Comparison of ENCODE assay signal across 1 cellular context in the genomic region with DNA sequence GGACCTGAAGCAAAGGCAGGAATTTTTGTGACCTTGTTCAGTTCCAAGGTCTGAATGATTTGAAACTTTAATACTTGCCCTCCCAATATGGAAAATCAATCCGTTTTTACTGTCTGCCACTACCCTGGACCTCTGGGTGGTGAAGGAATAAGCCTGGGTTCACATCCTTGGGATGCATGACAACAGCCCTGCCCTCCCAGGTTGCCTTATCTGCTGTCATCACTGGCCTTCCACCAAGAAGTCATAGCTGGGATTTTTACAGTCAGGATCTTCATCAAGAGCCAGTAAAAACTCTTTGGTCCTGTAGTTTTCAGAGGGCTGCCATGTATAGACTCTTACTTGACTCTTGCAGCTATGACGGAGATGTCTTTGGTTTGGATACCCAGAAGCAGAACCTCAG.
TF ChIP-seq lines count a peak whose summit lies in the region.

No MANE protein-coding gene starts in this region.

TF ChIP-seq in HepG2, 621 proteins besides CTCF, POLR2A, EP300 and RAD21 (continued from another document):
- TF ChIP-seq, protein P1, sequence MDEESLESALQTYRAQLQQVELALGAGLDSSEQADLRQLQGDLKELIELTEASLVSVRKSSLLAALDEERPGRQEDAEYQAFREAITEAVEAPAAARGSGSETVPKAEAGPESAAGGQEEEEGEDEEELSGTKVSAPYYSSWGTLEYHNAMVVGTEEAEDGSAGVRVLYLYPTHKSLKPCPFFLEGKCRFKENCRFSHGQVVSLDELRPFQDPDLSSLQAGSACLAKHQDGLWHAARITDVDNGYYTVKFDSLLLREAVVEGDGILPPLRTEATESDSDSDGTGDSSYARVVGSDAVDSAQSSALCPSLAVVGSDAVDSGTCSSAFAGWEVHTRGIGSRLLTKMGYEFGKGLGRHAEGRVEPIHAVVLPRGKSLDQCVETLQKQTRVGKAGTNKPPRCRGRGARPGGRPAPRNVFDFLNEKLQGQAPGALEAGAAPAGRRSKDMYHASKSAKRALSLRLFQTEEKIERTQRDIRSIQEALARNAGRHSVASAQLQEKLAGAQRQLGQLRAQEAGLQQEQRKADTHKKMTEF (CRISPR knock-in tag; IDR thresholded peaks at IDR 0.05): no peak
- TF ChIP-seq NONO (IDR thresholded peaks at IDR 0.05) (no peak), NONO (CRISPR knock-in tag; conservative IDR thresholded peaks at IDR 0.05) (0 out of 2 replicates have a peak, but pooled peaks have one; percentile 9), ATAD3A (CRISPR knock-in tag; IDR thresholded peaks at IDR 0.05) (no peak), ZNF614 (CRISPR knock-in tag; IDR thresholded peaks at IDR 0.05; ENCODE audit: borderline replicate concordance) (0 out of 2 replicates have a peak, but pooled peaks have one; percentile 5), ZNF766 (CRISPR knock-in tag; IDR thresholded peaks at IDR 0.05; ENCODE audit: borderline replicate concordance) (0 out of 2 replicates have a peak, but pooled peaks have one; percentile 49), ZNF235 (CRISPR knock-in tag; IDR thresholded peaks at IDR 0.05; ENCODE audit: borderline replicate concordance) (no peak), PHF8 (CRISPR knock-in tag; IDR thresholded peaks at IDR 0.05) (0 out of 2 replicates have a peak, but pooled peaks have one; percentile 15), RFXAP (CRISPR knock-in tag; IDR thresholded peaks at IDR 0.05; ENCODE audit: borderline replicate concordance) (0 out of 2 replicates have a peak, but pooled peaks have one; percentile 48), RXRB (CRISPR knock-in tag; IDR thresholded peaks at IDR 0.05; ENCODE audit: borderline replicate concordance) (no peak), MED1 (CRISPR knock-in tag; IDR thresholded peaks at IDR 0.05) (peak; percentile 6; the same call in 1 of the 2 replicates), ZFY (CRISPR knock-in tag; IDR thresholded peaks at IDR 0.05) (0 out of 2 replicates have a peak, but pooled peaks have one; percentile 27), TCF7 (IDR thresholded peaks at IDR 0.05; ENCODE audit: low read depth) (no peak), ZNF264 (CRISPR knock-in tag; IDR thresholded peaks at IDR 0.05) (0 out of 2 replicates have a peak, but pooled peaks have one; percentile 47), ZNF75D (CRISPR knock-in tag; IDR thresholded peaks at IDR 0.05; ENCODE audit: borderline replicate concordance) (no peak)
- TF ChIP-seq, protein P2, sequence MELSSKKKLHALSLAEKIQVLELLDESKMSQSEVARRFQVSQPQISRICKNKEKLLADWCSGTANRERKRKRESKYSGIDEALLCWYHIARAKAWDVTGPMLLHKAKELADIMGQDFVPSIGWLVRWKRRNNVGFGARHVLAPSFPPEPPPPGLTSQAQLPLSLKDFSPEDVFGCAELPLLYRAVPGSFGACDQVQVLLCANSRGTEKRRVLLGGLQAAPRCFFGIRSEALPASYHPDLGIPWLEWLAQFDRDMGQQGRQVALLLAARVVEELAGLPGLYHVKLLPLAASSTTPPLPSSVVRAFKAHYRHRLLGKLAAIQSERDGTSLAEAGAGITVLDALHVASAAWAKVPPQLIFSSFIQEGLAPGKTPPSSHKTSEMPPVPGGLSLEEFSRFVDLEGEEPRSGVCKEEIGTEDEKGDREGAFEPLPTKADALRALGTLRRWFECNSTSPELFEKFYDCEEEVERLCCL (CRISPR knock-in tag; IDR thresholded peaks at IDR 0.05; ENCODE audit: borderline replicate concordance): no peak
- TF ChIP-seq, protein P3, sequence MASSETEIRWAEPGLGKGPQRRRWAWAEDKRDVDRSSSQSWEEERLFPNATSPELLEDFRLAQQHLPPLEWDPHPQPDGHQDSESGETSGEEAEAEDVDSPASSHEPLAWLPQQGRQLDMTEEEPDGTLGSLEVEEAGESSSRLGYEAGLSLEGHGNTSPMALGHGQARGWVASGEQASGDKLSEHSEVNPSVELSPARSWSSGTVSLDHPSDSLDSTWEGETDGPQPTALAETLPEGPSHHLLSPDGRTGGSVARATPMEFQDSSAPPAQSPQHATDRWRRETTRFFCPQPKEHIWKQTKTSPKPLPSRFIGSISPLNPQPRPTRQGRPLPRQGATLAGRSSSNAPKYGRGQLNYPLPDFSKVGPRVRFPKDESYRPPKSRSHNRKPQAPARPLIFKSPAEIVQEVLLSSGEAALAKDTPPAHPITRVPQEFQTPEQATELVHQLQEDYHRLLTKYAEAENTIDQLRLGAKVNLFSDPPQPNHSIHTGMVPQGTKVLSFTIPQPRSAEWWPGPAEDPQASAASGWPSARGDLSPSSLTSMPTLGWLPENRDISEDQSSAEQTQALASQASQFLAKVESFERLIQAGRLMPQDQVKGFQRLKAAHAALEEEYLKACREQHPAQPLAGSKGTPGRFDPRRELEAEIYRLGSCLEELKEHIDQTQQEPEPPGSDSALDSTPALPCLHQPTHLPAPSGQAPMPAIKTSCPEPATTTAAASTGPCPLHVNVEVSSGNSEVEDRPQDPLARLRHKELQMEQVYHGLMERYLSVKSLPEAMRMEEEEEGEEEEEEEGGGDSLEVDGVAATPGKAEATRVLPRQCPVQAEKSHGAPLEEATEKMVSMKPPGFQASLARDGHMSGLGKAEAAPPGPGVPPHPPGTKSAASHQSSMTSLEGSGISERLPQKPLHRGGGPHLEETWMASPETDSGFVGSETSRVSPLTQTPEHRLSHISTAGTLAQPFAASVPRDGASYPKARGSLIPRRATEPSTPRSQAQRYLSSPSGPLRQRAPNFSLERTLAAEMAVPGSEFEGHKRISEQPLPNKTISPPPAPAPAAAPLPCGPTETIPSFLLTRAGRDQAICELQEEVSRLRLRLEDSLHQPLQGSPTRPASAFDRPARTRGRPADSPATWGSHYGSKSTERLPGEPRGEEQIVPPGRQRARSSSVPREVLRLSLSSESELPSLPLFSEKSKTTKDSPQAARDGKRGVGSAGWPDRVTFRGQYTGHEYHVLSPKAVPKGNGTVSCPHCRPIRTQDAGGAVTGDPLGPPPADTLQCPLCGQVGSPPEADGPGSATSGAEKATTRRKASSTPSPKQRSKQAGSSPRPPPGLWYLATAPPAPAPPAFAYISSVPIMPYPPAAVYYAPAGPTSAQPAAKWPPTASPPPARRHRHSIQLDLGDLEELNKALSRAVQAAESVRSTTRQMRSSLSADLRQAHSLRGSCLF (CRISPR knock-in tag; IDR thresholded peaks at IDR 0.05; ENCODE audit: borderline replicate concordance): 0 out of 2 replicates have a peak, but pooled peaks have one; percentile 44
- TF ChIP-seq, protein P4, sequence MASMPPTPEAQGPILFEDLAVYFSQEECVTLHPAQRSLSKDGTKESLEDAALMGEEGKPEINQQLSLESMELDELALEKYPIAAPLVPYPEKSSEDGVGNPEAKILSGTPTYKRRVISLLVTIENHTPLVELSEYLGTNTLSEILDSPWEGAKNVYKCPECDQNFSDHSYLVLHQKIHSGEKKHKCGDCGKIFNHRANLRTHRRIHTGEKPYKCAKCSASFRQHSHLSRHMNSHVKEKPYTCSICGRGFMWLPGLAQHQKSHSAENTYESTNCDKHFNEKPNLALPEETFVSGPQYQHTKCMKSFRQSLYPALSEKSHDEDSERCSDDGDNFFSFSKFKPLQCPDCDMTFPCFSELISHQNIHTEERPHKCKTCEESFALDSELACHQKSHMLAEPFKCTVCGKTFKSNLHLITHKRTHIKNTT (CRISPR knock-in tag; IDR thresholded peaks at IDR 0.05): no peak
- TF ChIP-seq, protein P5, sequence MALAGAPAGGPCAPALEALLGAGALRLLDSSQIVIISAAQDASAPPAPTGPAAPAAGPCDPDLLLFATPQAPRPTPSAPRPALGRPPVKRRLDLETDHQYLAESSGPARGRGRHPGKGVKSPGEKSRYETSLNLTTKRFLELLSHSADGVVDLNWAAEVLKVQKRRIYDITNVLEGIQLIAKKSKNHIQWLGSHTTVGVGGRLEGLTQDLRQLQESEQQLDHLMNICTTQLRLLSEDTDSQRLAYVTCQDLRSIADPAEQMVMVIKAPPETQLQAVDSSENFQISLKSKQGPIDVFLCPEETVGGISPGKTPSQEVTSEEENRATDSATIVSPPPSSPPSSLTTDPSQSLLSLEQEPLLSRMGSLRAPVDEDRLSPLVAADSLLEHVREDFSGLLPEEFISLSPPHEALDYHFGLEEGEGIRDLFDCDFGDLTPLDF (CRISPR knock-in tag; IDR thresholded peaks at IDR 0.05): peak; percentile 14; the same call in 1 of the 2 replicates
TF ChIP-seq in HepG2: peak in this region for 11.
